ENCODE assay signal across 8 cellular contexts in the genomic region with DNA sequence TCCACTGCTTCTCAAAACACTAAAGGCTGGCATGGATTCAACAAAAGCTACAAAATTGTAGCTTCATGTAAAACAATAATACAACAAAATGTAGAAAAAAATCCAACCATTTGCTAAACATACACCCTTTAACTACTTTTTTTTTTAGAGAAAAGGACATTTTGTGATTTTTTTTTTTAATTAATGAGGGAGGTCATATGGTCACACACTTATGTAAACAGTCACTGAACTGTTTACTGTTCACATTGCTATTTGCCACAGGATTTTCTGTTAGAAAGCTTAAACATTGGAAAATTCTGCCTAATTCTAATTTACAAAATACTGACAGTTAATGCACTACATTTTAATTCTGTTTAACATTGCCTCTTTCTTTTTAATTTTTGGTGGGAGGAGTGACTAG.
"Had no signal": no experiment of that assay in that cellular context is flagged by ENCODE, and none has a peak within 500 bp of the region (broad histone marks: within the 10 kb centered on the region; RNA-seq: fewer than 3 reads in every experiment).

No MANE protein-coding gene starts in this region.

- ATAC-seq: GM12878 had no signal

- H3K4me3 ChIP-seq: GM12878 had no signal

- FAIRE-seq: G401.6, GM12878, GM12891, GM12892, GM18507, GM19239 had no signal

- DNase-seq: GDM1, GF-D8 had no signal
